ENCODE assay signal across 2 cellular contexts in the genomic region with DNA sequence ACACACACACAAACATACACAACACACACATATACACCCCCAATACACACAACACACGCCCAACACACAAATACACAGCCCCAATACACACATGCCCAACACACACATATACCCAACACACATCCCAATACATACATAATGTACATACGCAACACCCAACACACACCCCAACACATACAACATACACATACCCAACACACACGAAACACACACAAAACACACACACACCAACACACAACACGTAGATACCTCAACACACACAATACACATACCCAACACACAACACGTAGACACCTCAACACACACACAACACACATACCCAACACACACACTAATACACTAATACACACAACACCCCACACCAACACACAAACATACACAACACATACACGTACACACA.
TF ChIP-seq lines count a peak whose summit lies in the region.

No MANE protein-coding gene starts in this region.

TF ChIP-seq in HEK293, 187 proteins besides CTCF, POLR2A, EP300 and RAD21:
- TF ChIP-seq SETDB1 (IDR thresholded peaks at IDR 0.05; ENCODE audit: insufficient read length, low read length) (no peak), ZNF664 (tag by site-specific recombination; IDR thresholded peaks at IDR 0.05) (no peak), ZNF571 (tag by site-specific recombination; IDR thresholded peaks at IDR 0.05) (no peak), HOXA7 (CRISPR knock-in tag; IDR thresholded peaks at IDR 0.05; ENCODE audit: borderline replicate concordance) (no peak), ZNF157 (tag by site-specific recombination; IDR thresholded peaks at IDR 0.05) (0 out of 2 replicates have a peak, but pooled peaks have one; percentile 19), SP7 (tag by site-specific recombination; IDR thresholded peaks at IDR 0.05) (no peak), ZNF23 (tag by site-specific recombination; IDR thresholded peaks at IDR 0.05; ENCODE audit: borderline replicate concordance) (no peak)

TF ChIP-seq in H1, 55 proteins besides CTCF, POLR2A, EP300 and RAD21:
- TF ChIP-seq SUZ12 (IDR thresholded peaks at IDR 0.05; ENCODE audit: low read length), result no peak
- TF ChIP-seq CHD2 (IDR thresholded peaks at IDR 0.05; ENCODE audit: low read length), result no peak
- TF ChIP-seq NRF1 (IDR thresholded peaks at IDR 0.05; ENCODE audit: low read depth, low read length), result no peak
- TF ChIP-seq SIX5 (IDR thresholded peaks at IDR 0.05; ENCODE audit: low read depth, low read length), result no peak
- no peak for TF ChIP-seq GTF2F1 (IDR thresholded peaks at IDR 0.05; ENCODE audit: borderline replicate concordance, low read depth, low read length)
TF ChIP-seq in H1: peak in this region for 0.
